ENCODE assay signal across 17 cellular contexts in genomic region chr3:112484352-112484751, GRCh38. TPM values are rescaled to one million over a fixed set of nuclear protein-coding genes. Genes with fewer than 3 reads are reported as not detected.
DNase-seq lines count a peak whose midpoint lies in the region; ATAC-seq, FAIRE-seq and TF ChIP-seq lines count a peak whose summit lies in the region.
"Had no signal": no experiment of that assay in that cellular context is flagged by ENCODE, and none has a peak within 500 bp of the region (broad histone marks: within the 10 kb centered on the region; RNA-seq: fewer than 3 reads in every experiment).

No MANE protein-coding gene starts in this region.

- no peaks in the 10 kb centered on the region for H3K27me3 Mint-ChIP-seq in CD4-positive, alpha-beta memory T cell
- H3K27me3 Mint-ChIP-seq in activated CD8-positive, alpha-beta T cell treated with anti-CD3 and anti-CD28 coated beads, Interleukin-2, amount 10 ng/mL, durations not matched to agents 7 days and 5 days (ENCODE audit: low read depth) = no peaks in the 10 kb centered on the region
- no peaks in the 10 kb centered on the region for H3K27me3 Mint-ChIP-seq in naive thymus-derived CD4-positive, alpha-beta T cell
- H3K27me3 Mint-ChIP-seq: CD4-positive, CD25-positive, alpha-beta regulatory T cell had no signal

- POLR2A ChIA-PET in CD4-positive, alpha-beta memory T cell (lab: Charles Lee; ENCODE audit: partially characterized antibody) = no interaction called here
- POLR2A ChIA-PET in activated CD8-positive, alpha-beta T cell treated with anti-CD3 and anti-CD28 coated beads, Interleukin-2, amount 10 ng/mL, durations not matched to agents 7 days and 5 days (lab: Charles Lee) = no interaction called here
- POLR2A ChIA-PET in naive thymus-derived CD4-positive, alpha-beta T cell (lab: Charles Lee) = interaction anchor here (1.7 kb wide), 1 partner anchor 15 kb away, joined by 9 read pairs; the partner anchor contains the start of gene BTLA

- H3K9me3 ChIP-seq in CD4-positive, alpha-beta memory T cell (ENCODE audit: control insufficient read depth in 1 of 2, low read length in 2 of 2) = no peaks in the 10 kb centered on the region
- no peaks in the 10 kb centered on the region for H3K9me3 ChIP-seq in naive thymus-derived CD4-positive, alpha-beta T cell (ENCODE audit: control insufficient read depth in 2 of 3, low read length in 3 of 3)

- no peak for DNase-seq in CD4-positive, alpha-beta memory T cell
- no peak for DNase-seq in GM12892 (ENCODE audit: insufficient read length)
- no peak for DNase-seq in activated CD8-positive, alpha-beta T cell treated with anti-CD3 and anti-CD28 coated beads, Interleukin-2, amount 10 ng/mL, durations not matched to agents 7 days and 5 days
- no peak for DNase-seq in naive thymus-derived CD4-positive, alpha-beta T cell
- no peak for DNase-seq in NCI-H1092 treated with DMSO at 0.1 percent for 48 hours (lab: John Stamatoyannopoulos, UW)
- no peak for DNase-seq in SKM-1 treated with dmso at 0.1 percent for 144 hours (lab: John Stamatoyannopoulos, UW; ENCODE audit: unreplicated experiment)
- DNase-seq: CD4-positive, CD25-positive, alpha-beta regulatory T cell; KG1; NCI-H1436 treated with DMSO at 0.1 percent for 48 hours; NCI-H2029 treated with DMSO at 0.1 percent for 48 hours; NCI-H748 treated with DMSO at 0.1 percent for 48 hours; PC-3; SJCRH30 had no signal

- H3K9me3 Mint-ChIP-seq in CD4-positive, alpha-beta memory T cell = no peaks in the 10 kb centered on the region
- H3K9me3 Mint-ChIP-seq in activated CD8-positive, alpha-beta T cell treated with anti-CD3 and anti-CD28 coated beads, Interleukin-2, amount 10 ng/mL, durations not matched to agents 7 days and 5 days (ENCODE audit: insufficient read depth) = peaks cover 4% of the 10 kb centered on the region
- H3K9me3 Mint-ChIP-seq in naive thymus-derived CD4-positive, alpha-beta T cell = peaks cover 0 to 4% (median 0%) of the 10 kb centered on the region in 11 donors

- intact Hi-C loops in CD4-positive, alpha-beta memory T cell (cut with micrococcal nuclease) = no loop called here
- intact Hi-C loops in naive thymus-derived CD4-positive, alpha-beta T cell (cut with micrococcal nuclease) = no loop called here

- peaks cover 40 to 71% (median 55%) of the 10 kb centered on the region in 4 donors for H3K4me1 Mint-ChIP-seq in CD4-positive, alpha-beta memory T cell
- H3K4me1 Mint-ChIP-seq in activated CD8-positive, alpha-beta T cell treated with anti-CD3 and anti-CD28 coated beads, Interleukin-2, amount 10 ng/mL, durations not matched to agents 7 days and 5 days (ENCODE audit: low read depth) = peaks cover 50% of the 10 kb centered on the region
- peaks cover 38 to 93% (median 71%) of the 10 kb centered on the region in 7 donors for H3K4me1 Mint-ChIP-seq in naive thymus-derived CD4-positive, alpha-beta T cell

- peak; percentile 62 for FAIRE-seq in GM12892 (lab: Jason Lieb, UNC)

- no peak for ATAC-seq in activated CD8-positive, alpha-beta T cell treated with anti-CD3 and anti-CD28 coated beads, Interleukin-2, amount 10 ng/mL, durations not matched to agents 7 days and 5 days
- no peak for ATAC-seq in naive thymus-derived CD4-positive, alpha-beta T cell
- ATAC-seq in HG02885 (IDR thresholded peaks at IDR 0.05; ENCODE audit: poor library complexity, unreplicated experiment) = no peak
- ATAC-seq: PC-3 had no signal

- H3K27ac ChIP-seq in CD4-positive, alpha-beta memory T cell (ENCODE audit: low read depth, low read length) = no peak overlapping the region
- no peak overlapping the region for H3K27ac ChIP-seq in naive thymus-derived CD4-positive, alpha-beta T cell (ENCODE audit: low read depth, low read length)
- H3K27ac ChIP-seq: RWPE1, SJCRH30 had no signal

- peak overlapping the region in 2 of 8 donors; percentile 13 to 63 for H3K4me3 Mint-ChIP-seq in CD4-positive, alpha-beta memory T cell
- H3K4me3 Mint-ChIP-seq in activated CD8-positive, alpha-beta T cell treated with anti-CD3 and anti-CD28 coated beads, Interleukin-2, amount 10 ng/mL, durations not matched to agents 7 days and 5 days = no peak overlapping the region
- H3K4me3 Mint-ChIP-seq in naive thymus-derived CD4-positive, alpha-beta T cell = peak overlapping the region in 4 of 10 donors; percentile 5 to 20 (median 12)
- H3K4me3 Mint-ChIP-seq: CD4-positive, CD25-positive, alpha-beta regulatory T cell had no signal

- H3K36me3 ChIP-seq in CD4-positive, alpha-beta memory T cell (ENCODE audit: insufficient read depth, low read length) = peaks cover 3% of the 10 kb centered on the region
- H3K36me3 ChIP-seq in naive thymus-derived CD4-positive, alpha-beta T cell (ENCODE audit: control insufficient read depth in 2 of 3, insufficient read depth in 3 of 3, low read length in 3 of 3) = peaks cover 0 to under 1% (median 0%) of the 10 kb centered on the region in 3 experiments
- H3K36me3 ChIP-seq: SJCRH30 had no signal

- H3K27me3 ChIP-seq in CD4-positive, alpha-beta memory T cell (ENCODE audit: insufficient read depth, low read length) = no peaks in the 10 kb centered on the region
- H3K27me3 ChIP-seq in naive thymus-derived CD4-positive, alpha-beta T cell (ENCODE audit: control insufficient read depth in 2 of 2, insufficient read depth in 2 of 2, low read length in 2 of 2) = no peaks in the 10 kb centered on the region
- H3K27me3 ChIP-seq: SJCRH30 had no signal

- peaks cover 22 to 27% of the 10 kb centered on the region in 2 donors for H3K36me3 Mint-ChIP-seq in CD4-positive, alpha-beta memory T cell
- H3K36me3 Mint-ChIP-seq in activated CD8-positive, alpha-beta T cell treated with anti-CD3 and anti-CD28 coated beads, Interleukin-2, amount 10 ng/mL, durations not matched to agents 7 days and 5 days (ENCODE audit: low read depth) = peaks cover 56% of the 10 kb centered on the region
- peaks cover 3 to 48% (median 35%) of the 10 kb centered on the region in 5 donors for H3K36me3 Mint-ChIP-seq in naive thymus-derived CD4-positive, alpha-beta T cell

- no peak for TF ChIP-seq POLR2A in GM12892 (IDR thresholded peaks at IDR 0.05; ENCODE audit: low read depth, low read length)

- H3K27ac Mint-ChIP-seq in CD4-positive, alpha-beta memory T cell = peak overlapping the region in 4 of 7 donors; percentile 8 to 73 (median 68)
- H3K27ac Mint-ChIP-seq in activated CD8-positive, alpha-beta T cell treated with anti-CD3 and anti-CD28 coated beads, Interleukin-2, amount 10 ng/mL, durations not matched to agents 7 days and 5 days = peak overlapping the region; percentile 4
- peak overlapping the region in 8 of 9 donors; percentile 6 to 87 (median 66) for H3K27ac Mint-ChIP-seq in naive thymus-derived CD4-positive, alpha-beta T cell
- H3K27ac Mint-ChIP-seq: CD4-positive, CD25-positive, alpha-beta regulatory T cell had no signal

- H3K4me3 ChIP-seq in CD4-positive, alpha-beta memory T cell (ENCODE audit: low read length in 2 of 2) = no peak overlapping the region
- no peak overlapping the region for H3K4me3 ChIP-seq in naive thymus-derived CD4-positive, alpha-beta T cell (ENCODE audit: low read length)
- H3K4me3 ChIP-seq: SJCRH30 had no signal

- CTCF ChIA-PET in CD4-positive, alpha-beta memory T cell (lab: Charles Lee; ENCODE audit: partially characterized antibody) = interaction anchor here (1.0 kb wide), 1 partner anchor 18 kb away, joined by 3 read pairs; no protein-coding TSS in a partner anchor
- CTCF ChIA-PET in activated CD8-positive, alpha-beta T cell treated with anti-CD3 and anti-CD28 coated beads, Interleukin-2, amount 10 ng/mL, durations not matched to agents 7 days and 5 days (lab: Charles Lee) = interaction anchor here (1.2 to 3.2 kb wide), 3 partner anchors 12 to 36 kb away, joined by 3 to 10 read pairs (median 4); partner anchors contain the start of gene BTLA
- CTCF ChIA-PET in naive thymus-derived CD4-positive, alpha-beta T cell (lab: Charles Lee) = no interaction called here

- peaks cover 47% of the 10 kb centered on the region for H3K4me1 ChIP-seq in CD4-positive, alpha-beta memory T cell (ENCODE audit: insufficient read depth, low read length)
- peaks cover 22 to 25% of the 10 kb centered on the region in 2 donors for H3K4me1 ChIP-seq in naive thymus-derived CD4-positive, alpha-beta T cell (ENCODE audit: control insufficient read depth in 2 of 2, insufficient read depth in 2 of 2, low read length in 2 of 2)
- H3K4me1 ChIP-seq: SJCRH30 had no signal

RNA-seq across cellular contexts. Expression of gene BTLA, which starts 14.9 kb away (rescaled TPM):
- 10 to 100 TPM; 22.9 to 24.9 TPM for total RNA-seq in CD4-positive, alpha-beta memory T cell
- polyA plus RNA-seq in CD4-positive, alpha-beta memory T cell = 10 to 100 TPM; 17.5 to 18.6 TPM
- polyA plus RNA-seq in GM12892 (2012; ENCODE audit: missing spikeins) = 52.2 TPM
- 10 to 100 TPM; 22.3 to 26.0 TPM for total RNA-seq in activated CD8-positive, alpha-beta T cell treated with anti-CD3 and anti-CD28 coated beads, Interleukin-2, amount 10 ng/mL, durations not matched to agents 7 days and 5 days
- total RNA-seq in naive thymus-derived CD4-positive, alpha-beta T cell = 10 to 100 TPM; 15.6 to 29.5 (median 26.1) TPM
- 10 to 100 TPM; 13.3 to 18.5 TPM for polyA plus RNA-seq in naive thymus-derived CD4-positive, alpha-beta T cell
- total RNA-seq: H4, NCI-H460, PC-3, SJCRH30 had no signal

Comparison
In these comparisons a context has a peak if more than half of its experiments do, and no peak if none do; other contexts are left out.
1. H3K27ac Mint-ChIP-seq: peak in every context shown above with its lines; median percentile 68 in CD4-positive, alpha-beta memory T cell; 66 in naive thymus-derived CD4-positive, alpha-beta T cell; 4 in activated CD8-positive, alpha-beta T cell treated with anti-CD3 and anti-CD28 coated beads, Interleukin-2, amount 10 ng/mL, durations not matched to agents 7 days and 5 days.